In the genomic region with DNA sequence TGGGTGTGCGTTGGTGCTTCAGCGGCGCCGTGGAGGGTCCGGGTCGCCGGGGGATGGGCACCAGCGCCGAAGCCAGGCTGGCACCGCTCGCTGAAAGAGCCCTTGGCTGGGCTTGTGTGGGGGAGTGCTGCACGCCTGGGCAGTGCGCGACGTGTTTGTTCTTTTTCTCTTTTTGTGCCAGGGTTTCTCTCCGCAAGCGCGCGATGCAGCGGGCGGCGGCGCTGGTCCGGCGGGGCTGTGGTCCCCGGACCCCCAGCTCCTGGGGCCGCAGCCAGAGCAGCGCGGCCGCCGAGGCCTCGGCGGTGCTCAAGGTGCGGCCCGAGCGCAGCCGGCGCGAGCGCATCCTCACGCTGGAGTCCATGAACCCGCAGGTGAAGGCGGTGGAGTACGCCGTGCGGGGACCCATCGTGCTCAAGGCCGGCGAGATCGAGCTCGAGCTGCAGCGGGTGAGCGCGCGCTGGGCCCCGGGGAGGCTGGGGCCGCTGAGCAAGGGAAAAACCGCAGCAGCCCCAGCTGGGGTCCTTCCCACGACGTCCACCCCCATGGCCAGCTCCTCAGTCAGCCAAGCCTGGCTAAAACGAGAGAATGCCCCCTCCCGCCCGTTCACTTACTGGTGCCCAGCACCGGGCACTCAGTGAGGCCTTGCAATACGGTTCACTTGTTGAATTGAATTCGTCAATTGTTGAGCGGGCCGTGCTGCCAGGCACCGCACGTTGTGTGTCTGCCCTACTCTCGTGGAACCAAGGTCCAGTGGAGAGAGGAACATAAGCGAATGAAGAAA, we compare ENCODE assay signal across 1 cellular context.
TF ChIP-seq lines count a peak whose summit lies in the region.

No MANE protein-coding gene starts in this region.

TF ChIP-seq in HepG2, 621 proteins besides CTCF, POLR2A, EP300 and RAD21 (continued from another document and continues in another):
- no peak for TF ChIP-seq KMT2B (CRISPR knock-in tag; IDR thresholded peaks at IDR 0.05)
- TF ChIP-seq ZNF614 (CRISPR knock-in tag; IDR thresholded peaks at IDR 0.05; ENCODE audit: borderline replicate concordance), result no peak
- no peak for TF ChIP-seq SMAD9 (CRISPR knock-in tag; IDR thresholded peaks at IDR 0.05)
- TF ChIP-seq, protein P1, sequence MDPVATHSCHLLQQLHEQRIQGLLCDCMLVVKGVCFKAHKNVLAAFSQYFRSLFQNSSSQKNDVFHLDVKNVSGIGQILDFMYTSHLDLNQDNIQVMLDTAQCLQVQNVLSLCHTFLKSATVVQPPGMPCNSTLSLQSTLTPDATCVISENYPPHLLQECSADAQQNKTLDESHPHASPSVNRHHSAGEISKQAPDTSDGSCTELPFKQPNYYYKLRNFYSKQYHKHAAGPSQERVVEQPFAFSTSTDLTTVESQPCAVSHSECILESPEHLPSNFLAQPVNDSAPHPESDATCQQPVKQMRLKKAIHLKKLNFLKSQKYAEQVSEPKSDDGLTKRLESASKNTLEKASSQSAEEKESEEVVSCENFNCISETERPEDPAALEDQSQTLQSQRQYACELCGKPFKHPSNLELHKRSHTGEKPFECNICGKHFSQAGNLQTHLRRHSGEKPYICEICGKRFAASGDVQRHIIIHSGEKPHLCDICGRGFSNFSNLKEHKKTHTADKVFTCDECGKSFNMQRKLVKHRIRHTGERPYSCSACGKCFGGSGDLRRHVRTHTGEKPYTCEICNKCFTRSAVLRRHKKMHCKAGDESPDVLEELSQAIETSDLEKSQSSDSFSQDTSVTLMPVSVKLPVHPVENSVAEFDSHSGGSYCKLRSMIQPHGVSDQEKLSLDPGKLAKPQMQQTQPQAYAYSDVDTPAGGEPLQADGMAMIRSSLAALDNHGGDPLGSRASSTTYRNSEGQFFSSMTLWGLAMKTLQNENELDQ (CRISPR knock-in tag; IDR thresholded peaks at IDR 0.05; ENCODE audit: borderline replicate concordance), result no peak
- TF ChIP-seq, protein P2, sequence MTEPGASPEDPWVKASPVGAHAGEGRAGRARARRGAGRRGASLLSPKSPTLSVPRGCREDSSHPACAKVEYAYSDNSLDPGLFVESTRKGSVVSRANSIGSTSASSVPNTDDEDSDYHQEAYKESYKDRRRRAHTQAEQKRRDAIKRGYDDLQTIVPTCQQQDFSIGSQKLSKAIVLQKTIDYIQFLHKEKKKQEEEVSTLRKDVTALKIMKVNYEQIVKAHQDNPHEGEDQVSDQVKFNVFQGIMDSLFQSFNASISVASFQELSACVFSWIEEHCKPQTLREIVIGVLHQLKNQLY (CRISPR knock-in tag; IDR thresholded peaks at IDR 0.05), result no peak
- peak; percentile 5; the same call in 1 of the 2 replicates for TF ChIP-seq ZSCAN25 (CRISPR knock-in tag; IDR thresholded peaks at IDR 0.05)
- TF ChIP-seq RXRA (CRISPR knock-in tag; IDR thresholded peaks at IDR 0.05), result peak; percentile 19; the same call in 1 of the 2 replicates
- no peak for TF ChIP-seq ZSCAN22 (CRISPR knock-in tag; IDR thresholded peaks at IDR 0.05)
- TF ChIP-seq ZNF230 (CRISPR knock-in tag; IDR thresholded peaks at IDR 0.05), result peak; percentile 70; the same call in 1 of the 2 replicates
- TF ChIP-seq REL (CRISPR knock-in tag; conservative IDR thresholded peaks at IDR 0.05), result no peak; the same call in 1 of the 2 replicates
- TF ChIP-seq ZSCAN29 (CRISPR knock-in tag; conservative IDR thresholded peaks at IDR 0.05), result no peak
- TF ChIP-seq NFE2 (CRISPR knock-in tag; IDR thresholded peaks at IDR 0.05), result no peak
- TF ChIP-seq SIX4 (CRISPR knock-in tag; IDR thresholded peaks at IDR 0.05), result no peak
- no peak for TF ChIP-seq SALL1 (CRISPR knock-in tag; IDR thresholded peaks at IDR 0.05)
- TF ChIP-seq HHEX (CRISPR knock-in tag; IDR thresholded peaks at IDR 0.05), result no peak
- peak; percentile 26; the same call in 1 of the 2 replicates for TF ChIP-seq ATF7-NPFF (CRISPR knock-in tag; IDR thresholded peaks at IDR 0.05; ENCODE audit: low read depth)
- no peak for TF ChIP-seq TRIM24 (CRISPR knock-in tag; IDR thresholded peaks at IDR 0.05)
- no peak for TF ChIP-seq CCAR2 (optimal IDR thresholded peaks at IDR 0.05; ENCODE audit: low read depth, low read length)
- no peak for TF ChIP-seq ZNF383 (CRISPR knock-in tag; IDR thresholded peaks at IDR 0.05; ENCODE audit: borderline replicate concordance)
- no peak for TF ChIP-seq IRF1 (CRISPR knock-in tag; IDR thresholded peaks at IDR 0.05; ENCODE audit: low read depth)
- TF ChIP-seq, protein P3, sequence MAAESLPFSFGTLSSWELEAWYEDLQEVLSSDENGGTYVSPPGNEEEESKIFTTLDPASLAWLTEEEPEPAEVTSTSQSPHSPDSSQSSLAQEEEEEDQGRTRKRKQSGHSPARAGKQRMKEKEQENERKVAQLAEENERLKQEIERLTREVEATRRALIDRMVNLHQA (CRISPR knock-in tag; IDR thresholded peaks at IDR 0.05), result no peak
- TF ChIP-seq SCMH1 (CRISPR knock-in tag; IDR thresholded peaks at IDR 0.05; ENCODE audit: borderline replicate concordance), result no peak
- no peak for TF ChIP-seq ZNF740 (CRISPR knock-in tag; IDR thresholded peaks at IDR 0.05)
- no peak; the same call in 1 of the 2 replicates for TF ChIP-seq MEF2D (CRISPR knock-in tag; IDR thresholded peaks at IDR 0.05)
- no peak for TF ChIP-seq ZFP82 (CRISPR knock-in tag; IDR thresholded peaks at IDR 0.05; ENCODE audit: borderline replicate concordance)
- TF ChIP-seq ZNF446 (CRISPR knock-in tag; IDR thresholded peaks at IDR 0.05), result peak; percentile 10; the same call in 1 of the 2 replicates
- no peak for TF ChIP-seq JUNB (CRISPR knock-in tag; IDR thresholded peaks at IDR 0.05; ENCODE audit: borderline replicate concordance)
- TF ChIP-seq MAZ (IDR thresholded peaks at IDR 0.05; ENCODE audit: borderline replicate concordance, low read depth, low read length), result no peak
- no peak for TF ChIP-seq MAZ (CRISPR knock-in tag; IDR thresholded peaks at IDR 0.05; ENCODE audit: low read depth)
- TF ChIP-seq MED1 (CRISPR knock-in tag; IDR thresholded peaks at IDR 0.05), result peak; percentile 30; the same call in 1 of the 2 replicates
- TF ChIP-seq, protein P4, sequence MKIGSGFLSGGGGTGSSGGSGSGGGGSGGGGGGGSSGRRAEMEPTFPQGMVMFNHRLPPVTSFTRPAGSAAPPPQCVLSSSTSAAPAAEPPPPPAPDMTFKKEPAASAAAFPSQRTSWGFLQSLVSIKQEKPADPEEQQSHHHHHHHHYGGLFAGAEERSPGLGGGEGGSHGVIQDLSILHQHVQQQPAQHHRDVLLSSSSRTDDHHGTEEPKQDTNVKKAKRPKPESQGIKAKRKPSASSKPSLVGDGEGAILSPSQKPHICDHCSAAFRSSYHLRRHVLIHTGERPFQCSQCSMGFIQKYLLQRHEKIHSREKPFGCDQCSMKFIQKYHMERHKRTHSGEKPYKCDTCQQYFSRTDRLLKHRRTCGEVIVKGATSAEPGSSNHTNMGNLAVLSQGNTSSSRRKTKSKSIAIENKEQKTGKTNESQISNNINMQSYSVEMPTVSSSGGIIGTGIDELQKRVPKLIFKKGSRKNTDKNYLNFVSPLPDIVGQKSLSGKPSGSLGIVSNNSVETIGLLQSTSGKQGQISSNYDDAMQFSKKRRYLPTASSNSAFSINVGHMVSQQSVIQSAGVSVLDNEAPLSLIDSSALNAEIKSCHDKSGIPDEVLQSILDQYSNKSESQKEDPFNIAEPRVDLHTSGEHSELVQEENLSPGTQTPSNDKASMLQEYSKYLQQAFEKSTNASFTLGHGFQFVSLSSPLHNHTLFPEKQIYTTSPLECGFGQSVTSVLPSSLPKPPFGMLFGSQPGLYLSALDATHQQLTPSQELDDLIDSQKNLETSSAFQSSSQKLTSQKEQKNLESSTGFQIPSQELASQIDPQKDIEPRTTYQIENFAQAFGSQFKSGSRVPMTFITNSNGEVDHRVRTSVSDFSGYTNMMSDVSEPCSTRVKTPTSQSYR (CRISPR knock-in tag; IDR thresholded peaks at IDR 0.05; ENCODE audit: borderline replicate concordance), result no peak
- TF ChIP-seq ZNF670 (CRISPR knock-in tag; IDR thresholded peaks at IDR 0.05; ENCODE audit: borderline replicate concordance), result no peak
- no peak for TF ChIP-seq NFYC (CRISPR knock-in tag; IDR thresholded peaks at IDR 0.05)
- no peak for TF ChIP-seq PLRG1 (conservative IDR thresholded peaks at IDR 0.05)
- no peak for TF ChIP-seq MTF1 (CRISPR knock-in tag; IDR thresholded peaks at IDR 0.05)
- TF ChIP-seq TGIF2 (CRISPR knock-in tag; IDR thresholded peaks at IDR 0.05), result no peak
- TF ChIP-seq ZNF781 (CRISPR knock-in tag; IDR thresholded peaks at IDR 0.05; ENCODE audit: borderline replicate concordance, not compliant biosample characterization), result no peak
- TF ChIP-seq HNF1A (IDR thresholded peaks at IDR 0.05; ENCODE audit: low read depth), result no peak
- no peak for TF ChIP-seq HNF1A (CRISPR knock-in tag; IDR thresholded peaks at IDR 0.05; ENCODE audit: borderline replicate concordance)
- TF ChIP-seq ZNF724P (CRISPR knock-in tag; IDR thresholded peaks at IDR 0.05; ENCODE audit: borderline replicate concordance), result peak; percentile 15; the same call in 1 of the 2 replicates
- no peak for TF ChIP-seq ZBTB26 (CRISPR knock-in tag; IDR thresholded peaks at IDR 0.05; ENCODE audit: borderline replicate concordance)
- TF ChIP-seq HIVEP1 (CRISPR knock-in tag; IDR thresholded peaks at IDR 0.05), result no peak
- TF ChIP-seq ZNF713 (CRISPR knock-in tag; IDR thresholded peaks at IDR 0.05), result 0 out of 2 replicates have a peak, but pooled peaks have one; percentile 69
- TF ChIP-seq NR2C2 (CRISPR knock-in tag; IDR thresholded peaks at IDR 0.05; ENCODE audit: borderline replicate concordance), result no peak
- TF ChIP-seq NBN (conservative IDR thresholded peaks at IDR 0.05), result no peak
- TF ChIP-seq, protein P5, sequence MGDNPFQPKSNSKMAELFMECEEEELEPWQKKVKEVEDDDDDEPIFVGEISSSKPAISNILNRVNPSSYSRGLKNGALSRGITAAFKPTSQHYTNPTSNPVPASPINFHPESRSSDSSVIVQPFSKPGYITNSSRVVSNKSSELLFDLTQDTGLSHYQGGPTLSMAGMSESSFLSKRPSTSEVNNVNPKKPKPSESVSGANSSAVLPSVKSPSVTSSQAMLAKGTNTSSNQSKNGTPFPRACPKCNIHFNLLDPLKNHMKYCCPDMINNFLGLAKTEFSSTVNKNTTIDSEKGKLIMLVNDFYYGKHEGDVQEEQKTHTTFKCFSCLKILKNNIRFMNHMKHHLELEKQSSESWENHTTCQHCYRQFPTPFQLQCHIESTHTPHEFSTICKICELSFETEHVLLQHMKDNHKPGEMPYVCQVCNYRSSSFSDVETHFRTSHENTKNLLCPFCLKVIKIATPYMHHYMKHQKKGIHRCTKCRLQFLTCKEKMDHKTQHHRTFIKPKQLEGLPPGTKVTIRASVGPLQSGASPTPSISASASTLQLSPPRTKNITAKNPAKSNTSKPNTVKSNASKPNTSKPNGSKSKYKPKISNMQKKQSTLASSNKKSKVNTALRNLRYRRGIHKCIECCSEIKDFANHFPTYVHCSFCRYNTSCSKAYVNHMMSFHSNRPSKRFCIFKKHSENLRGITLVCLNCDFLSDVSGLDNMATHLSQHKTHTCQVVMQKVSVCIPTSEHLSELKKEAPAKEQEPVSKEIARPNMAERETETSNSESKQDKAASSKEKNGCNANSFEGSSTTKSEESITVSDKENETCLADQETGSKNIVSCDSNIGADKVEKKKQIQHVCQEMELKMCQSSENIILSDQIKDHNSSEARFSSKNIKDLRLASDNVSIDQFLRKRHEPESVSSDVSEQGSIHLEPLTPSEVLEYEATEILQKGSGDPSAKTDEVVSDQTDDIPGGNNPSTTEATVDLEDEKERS (CRISPR knock-in tag; IDR thresholded peaks at IDR 0.05), result peak; percentile 69; the same call in 1 of the 2 replicates
- TF ChIP-seq POGZ (CRISPR knock-in tag; IDR thresholded peaks at IDR 0.05), result no peak
- TF ChIP-seq ESRRA (CRISPR knock-in tag; IDR thresholded peaks at IDR 0.05; ENCODE audit: low read depth), result no peak
- no peak for TF ChIP-seq ZNF720 (CRISPR knock-in tag; IDR thresholded peaks at IDR 0.05)
- peak; percentile 33; the same call in 1 of the 2 replicates for TF ChIP-seq ARNTL (CRISPR knock-in tag; IDR thresholded peaks at IDR 0.05)
- TF ChIP-seq ZKSCAN8 (CRISPR knock-in tag; IDR thresholded peaks at IDR 0.05; ENCODE audit: borderline replicate concordance), result no peak
- TF ChIP-seq IKZF1 (IDR thresholded peaks at IDR 0.05), result no peak
